8 cellular contexts compared by ENCODE assay signal in genomic region chr5:134225780-134226440, GRCh38. TPM values are rescaled to one million over a fixed set of nuclear protein-coding genes. Genes with fewer than 3 reads are reported as not detected.
DNase-seq lines count a peak whose midpoint lies in the region; ATAC-seq lines count a peak whose summit lies in the region.

Gene PPP2CA (minus strand): TSS chr5:134226073. CDS start chr5:134225861, 212 bp downstream.

- H3K4me3 Mint-ChIP-seq in effector memory CD8-positive, alpha-beta T cell: peak within 1 kb of the TSS; percentile 98 to 99
- peak within 1 kb of the TSS; percentile 98 for H3K4me3 Mint-ChIP-seq in memory B cell

- ATAC-seq in GM21360 (IDR thresholded peaks at IDR 0.05; ENCODE audit: unreplicated experiment) (peak; percentile 79), memory B cell (ENCODE audit: low read depth) (peak; percentile 72)
- peak; percentile 67 for ATAC-seq in effector memory CD8-positive, alpha-beta T cell (replicated peaks)

- H3K4me1 Mint-ChIP-seq in effector memory CD8-positive, alpha-beta T cell (ENCODE audit: low read depth in 2 of 2): peaks cover 36 to 46% of the 10 kb centered on the region in 2 donors
- peaks cover 29% of the 10 kb centered on the region for H3K4me1 Mint-ChIP-seq in memory B cell

- no peaks in the 10 kb centered on the region for H3K27me3 Mint-ChIP-seq in effector memory CD8-positive, alpha-beta T cell
- no peaks in the 10 kb centered on the region for H3K27me3 Mint-ChIP-seq in memory B cell

- peak; percentile 93 for DNase-seq in COLO668 (lab: John Stamatoyannopoulos, UW; ENCODE audit: unreplicated experiment)
- DNase-seq in HT1080 (ENCODE audit: low read depth): peak; percentile 99
- peak; percentile 94 for DNase-seq in NOMO-1 treated with DMSO at 0.1 percent for 48 hours (lab: John Stamatoyannopoulos, UW; ENCODE audit: unreplicated experiment)
- peak; percentile 99 for DNase-seq in activated CD8-positive, alpha-beta memory T cell treated with anti-CD3 and anti-CD28 coated beads for 4 hours (ENCODE audit: low read depth in 2 of 2)
- peak; percentile 97 to 99 (median 98) for DNase-seq in effector memory CD8-positive, alpha-beta T cell
- DNase-seq in memory B cell (ENCODE audit: low spot score in 2 of 2): peak; percentile 99 to 100
- peak; percentile 96 for DNase-seq in stimulated activated CD8-positive, alpha-beta memory T cell treated with anti-CD3 and anti-CD28 coated beads, Interleukin-12 subunit alpha, Interleukin-12 subunit beta, amount 100 ng/mL, for 24 hours (ENCODE audit: extremely low read depth)

- H3K36me3 Mint-ChIP-seq in effector memory CD8-positive, alpha-beta T cell (ENCODE audit: insufficient read depth): peaks cover 45% of the 10 kb centered on the region
- H3K36me3 Mint-ChIP-seq in memory B cell: peaks cover 4% of the 10 kb centered on the region

- no peaks in the 10 kb centered on the region for H3K9me3 Mint-ChIP-seq in effector memory CD8-positive, alpha-beta T cell
- H3K9me3 Mint-ChIP-seq in memory B cell: no peaks in the 10 kb centered on the region

- H3K27ac Mint-ChIP-seq in effector memory CD8-positive, alpha-beta T cell: peak within 1 kb of the TSS; percentile 100
- H3K27ac Mint-ChIP-seq in memory B cell: peak within 1 kb of the TSS; percentile 100

RNA-seq across cellular contexts. Expression of gene PPP2CA, which starts in this region (rescaled TPM):
- total RNA-seq in HT1080 (2014; rRNA removed; shearing (Covaris generic)): 224 and 287 TPM in 2 replicates
- 233 and 235 TPM in 2 replicates for polyA plus RNA-seq in HT1080 (2015; cell fraction: cytosol; rRNA removed)
- 186 and 229 TPM in 2 replicates for polyA plus RNA-seq in HT1080 (2015; cell fraction: nucleus; rRNA removed)

Comparison
In these comparisons a context has a peak if more than half of its experiments do, and no peak if none do; other contexts are left out.
1. Peak in every context shown above with its lines: DNase-seq and ATAC-seq.